In the genomic region with DNA sequence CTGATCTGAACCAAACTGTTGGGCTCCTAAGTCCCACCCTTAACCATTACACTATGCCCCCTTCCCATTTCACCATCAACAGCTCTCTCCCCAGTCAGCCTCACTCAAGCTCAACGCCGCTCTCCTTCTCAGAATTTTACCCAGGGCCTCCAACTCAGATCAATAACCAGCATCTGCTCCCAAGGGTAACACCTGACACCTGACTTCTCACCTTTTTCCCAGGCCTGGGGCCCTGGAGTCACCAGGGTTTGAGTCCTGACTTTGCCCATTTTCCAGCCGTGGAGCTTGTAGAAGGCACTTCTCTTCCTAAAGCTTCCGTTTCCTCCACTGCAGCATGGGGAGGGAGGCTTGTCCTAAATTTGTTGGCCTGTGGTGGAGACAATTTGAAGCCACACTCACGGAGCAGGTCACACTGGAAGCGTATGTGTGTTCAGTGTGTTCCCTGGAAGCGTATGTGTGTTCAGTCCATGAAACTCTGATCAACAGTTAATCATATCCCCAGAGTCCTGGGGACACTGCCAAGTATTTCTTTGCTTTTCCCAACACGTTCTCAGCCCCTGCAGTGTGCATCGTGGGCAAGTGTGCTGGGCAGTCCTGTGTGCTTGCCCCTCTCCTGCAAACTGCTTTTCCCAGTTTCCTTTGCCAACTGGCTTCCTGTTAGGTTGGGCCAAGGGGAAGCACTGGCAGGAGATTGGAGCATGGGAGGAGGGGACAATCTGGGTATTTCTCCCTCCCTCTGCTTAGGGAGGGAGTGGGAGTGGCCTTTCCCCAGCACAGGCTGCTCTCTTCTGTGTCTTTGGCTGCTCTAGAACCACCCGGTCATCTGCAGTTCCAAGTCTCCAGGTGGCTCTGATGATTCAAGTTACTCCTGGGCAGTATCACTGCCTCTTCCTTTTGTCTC, we compare ENCODE assay signal across 8 cellular contexts. TPM values are rescaled to one million over a fixed set of nuclear protein-coding genes. Genes with fewer than 3 reads are reported as not detected.
DNase-seq lines count a peak whose midpoint lies in the region; TF ChIP-seq lines count a peak whose summit lies in the region.

No MANE protein-coding gene starts in this region.

- no peak overlapping the region for H3K18ac ChIP-seq in mesenchymal stem cell (ENCODE audit: low read depth in 1 of 2, low read length in 2 of 2)

- peaks cover 96% of the 10 kb centered on the region for H3K4me1 ChIP-seq in BLaER1
- H3K4me1 ChIP-seq in mammary epithelial cell (ENCODE audit: insufficient read depth, low read length): no peaks in the 10 kb centered on the region
- peaks cover 13% of the 10 kb centered on the region for H3K4me1 ChIP-seq in mesenchymal stem cell (ENCODE audit: control insufficient read depth, insufficient read depth, low read depth, low read length)

- H2AFZ ChIP-seq in mammary epithelial cell (ENCODE audit: low read depth, low read length): no peak overlapping the region
- H2AFZ ChIP-seq in mesenchymal stem cell (ENCODE audit: low read depth, low read length): peak overlapping the region; percentile 21

- H2BK12ac ChIP-seq in mesenchymal stem cell (ENCODE audit: low read length in 2 of 2): peak overlapping the region in 1 of 2 experiments; percentile 28

- peak overlapping the region; percentile 99 for H3K27ac ChIP-seq in BLaER1
- no peak overlapping the region for H3K27ac ChIP-seq in mammary epithelial cell (ENCODE audit: insufficient read depth, low read depth, low read length)
- H3K27ac ChIP-seq in mesenchymal stem cell (ENCODE audit: low read length, poor library complexity, severe bottlenecking): no peak overlapping the region

- no TSS peak for BruUV-seq in mammary epithelial cell (replicated peaks; lab: Mats Ljungman, UMichigan)

- H3K36me3 ChIP-seq in BLaER1 (no peaks in the 10 kb centered on the region), mammary epithelial cell (ENCODE audit: insufficient read depth, low read length) (no peaks in the 10 kb centered on the region), mesenchymal stem cell (ENCODE audit: control insufficient read depth in 1 of 2, insufficient read depth in 2 of 2, low read depth in 1 of 2, low read length in 2 of 2) (no peaks in the 10 kb centered on the region)

- WGBS in mammary epithelial cell (ENCODE audit: low coverage, missing lambda C conversion rate): 67% methylated on average over 10 of the region's 10 CpGs
- WGBS in mesenchymal stem cell: 71% methylated on average over 10 of the region's 10 CpGs

- H3K14ac ChIP-seq in mesenchymal stem cell (ENCODE audit: low read length in 2 of 2): no peak overlapping the region

- no peak overlapping the region for H3K23ac ChIP-seq in mesenchymal stem cell (ENCODE audit: low read length in 2 of 2)

- H3K9ac ChIP-seq in BLaER1: peak overlapping the region; percentile 8; the same call in 1 of the 2 replicates
- no peak overlapping the region for H3K9ac ChIP-seq in mammary epithelial cell (ENCODE audit: insufficient read depth, low read length)
- H3K9ac ChIP-seq in mesenchymal stem cell (ENCODE audit: low read length): no peak overlapping the region

- no peak overlapping the region for H4K91ac ChIP-seq in mesenchymal stem cell (ENCODE audit: low read length)

- no peak for TF ChIP-seq CTCF in mammary epithelial cell (conservative IDR thresholded peaks at IDR 0.05 in 1 of 2, IDR thresholded peaks at IDR 0.05 in 1 of 2; ENCODE audit: extremely low read depth in 1 of 2, insufficient read depth in 1 of 2, low read depth in 1 of 2, low read length in 2 of 2)

- in situ Hi-C loops in mammary epithelial cell (cut with MboI; ENCODE audit: low sequenced_read_pairs in 2 of 2): no loop called here

- H3K79me2 ChIP-seq in mammary epithelial cell (ENCODE audit: insufficient read depth, low read length): no peaks in the 10 kb centered on the region

- DNase-seq in Kasumi-1 (lab: John Stamatoyannopoulos, UW): peak; percentile 17 to 30
- DNase-seq in mammary epithelial cell: peak; percentile 19
- DNase-seq in mesenchymal stem cell: no peak
- no peak for DNase-seq in NCI-H1436 (lab: John Stamatoyannopoulos, UW)
- DNase-seq in mesenteric fat pad (ENCODE audit: low spot score): no peak
- DNase-seq in HK-2 (ENCODE audit: unreplicated experiment): no peak
- no peak for DNase-seq in NCI-H1930 (lab: John Stamatoyannopoulos, UW)

- H3K27me3 ChIP-seq in BLaER1 (no peaks in the 10 kb centered on the region), mammary epithelial cell (ENCODE audit: insufficient read depth, low read length) (no peaks in the 10 kb centered on the region), mesenchymal stem cell (ENCODE audit: control insufficient read depth in 1 of 2, insufficient read depth in 1 of 2, low read length in 2 of 2) (no peaks in the 10 kb centered on the region)

- H3K79me1 ChIP-seq in mesenchymal stem cell (replicated peaks; ENCODE audit: low read length, poor library complexity, severe bottlenecking): no peaks in the 10 kb centered on the region

- peak overlapping the region; percentile 11 for H2BK120ac ChIP-seq in mesenchymal stem cell (ENCODE audit: low read depth, low read length)

- H3K4ac ChIP-seq in mesenchymal stem cell (ENCODE audit: low read depth in 1 of 2, low read length in 2 of 2): no peak overlapping the region

- intact Hi-C loops in mammary epithelial cell (cut with micrococcal nuclease): no loop called here

- no peak overlapping the region for H2BK15ac ChIP-seq in mesenchymal stem cell (ENCODE audit: low read depth, poor library complexity, severe bottlenecking)

- H3K4me2 ChIP-seq in BLaER1: peak overlapping the region; percentile 93
- H3K4me2 ChIP-seq in mammary epithelial cell (ENCODE audit: insufficient read depth, low read depth, low read length): no peak overlapping the region
- H3K4me2 ChIP-seq in mesenchymal stem cell (ENCODE audit: low read length, poor library complexity, severe bottlenecking): no peak overlapping the region

- H3K9me3 ChIP-seq in BLaER1 (no peaks in the 10 kb centered on the region), mammary epithelial cell (replicated peaks; ENCODE audit: insufficient read depth, low read length) (no peaks in the 10 kb centered on the region), mesenchymal stem cell (ENCODE audit: control insufficient read depth, low read length) (no peaks in the 10 kb centered on the region)

- dilution Hi-C loops in mammary epithelial cell (cut with HindIII; ENCODE audit: low sequenced_read_pairs): loop anchor here (5.0 kb wide), 2 partner anchors 34 to 102 kb away; no protein-coding TSS in a partner anchor

- no peak overlapping the region for H4K8ac ChIP-seq in mesenchymal stem cell (ENCODE audit: low read length)

- no peaks in the 10 kb centered on the region for H4K20me1 ChIP-seq in BLaER1
- H4K20me1 ChIP-seq in mammary epithelial cell (ENCODE audit: insufficient read depth, low read length): no peaks in the 10 kb centered on the region

- no peak overlapping the region for H2BK5ac ChIP-seq in mesenchymal stem cell (ENCODE audit: low read depth, low read length, poor library complexity, severe bottlenecking)

- H3K4me3 ChIP-seq in BLaER1: no peak overlapping the region
- H3K4me3 ChIP-seq in mammary epithelial cell (replicated peaks in 1 of 3; ENCODE audit: insufficient read depth in 1 of 3, low read depth in 2 of 3, low read length in 3 of 3): no peak overlapping the region
- H3K4me3 ChIP-seq in mesenchymal stem cell (ENCODE audit: insufficient read depth in 1 of 2, low read depth in 1 of 2, low read length in 2 of 2): no peak overlapping the region

- no peak overlapping the region for H2AK5ac ChIP-seq in mesenchymal stem cell (ENCODE audit: low read length, severe bottlenecking)

- CTCF ChIA-PET in mammary epithelial cell (lab: Charles Lee; ENCODE audit: low non-redundant PET): interaction anchor here (0.9 kb wide), 1 partner anchor 37 kb away, joined by 9 read pairs; the partner anchor contains the start of gene NEK6

RNA-seq across cellular contexts. Expression of gene NEK6, which starts 36.9 kb away (rescaled TPM):
- 10 to 100 TPM; 41.3 to 41.7 TPM for total RNA-seq in mammary epithelial cell
- polyA plus RNA-seq in mammary epithelial cell: 50.6 TPM
- polyA minus RNA-seq in mammary epithelial cell: 68.8 TPM
- polyA plus RNA-seq in mesenchymal stem cell (2013, experiment 1 of 2): 99.8 TPM
- 97.5 TPM for polyA plus RNA-seq in mesenchymal stem cell (2013, experiment 2 of 2)
- total RNA-seq in mesenteric fat pad: 97.9 TPM

Comparison
In these comparisons a context has a peak if more than half of its experiments do, and no peak if none do; other contexts are left out.
1. DNase-seq: peak in Kasumi-1 (2 of 2) and mammary epithelial cell (single experiment); none in mesenchymal stem cell (single experiment), NCI-H1436 (single experiment), mesenteric fat pad (single experiment), HK-2 (single experiment) and NCI-H1930 (0 of 2).